ENCODE assay signal across 8 cellular contexts in genomic region chr19:49689133-49690072, GRCh38. TPM values are rescaled to one million over a fixed set of nuclear protein-coding genes. Genes with fewer than 3 reads are reported as not detected.
DNase-seq lines count a peak whose midpoint lies in the region; ATAC-seq and TF ChIP-seq lines count a peak whose summit lies in the region.

TSS of gene ADM5 (plus strand) at chr19:49689594. CDS start at chr19:49689838, 244 bp downstream.

- 28% methylated on average over 5 of the region's 54 CpGs; no CpG with 5 or more reads in 1 of the 2 donors for WGBS in gastroesophageal sphincter (ENCODE audit: low coverage in 1 of 2), 2 donors

- peak; percentile 47 for DNase-seq in DMS53 treated with DMSO at 0.1 percent for 48 hours (lab: John Stamatoyannopoulos, UW; ENCODE audit: unreplicated experiment)
- DNase-seq in NCI-H2029 (lab: John Stamatoyannopoulos, UW) = peak; percentile 53
- no peak for DNase-seq in activated T-helper 1 cell treated with anti-CD3 and anti-CD28 coated beads, Interleukin-12 subunit alpha, Interleukin-12 subunit beta, Interleukin-2, Interleukin-4 antibody, amounts not matched to agents 30 ng/mL and 10 ng/mL and 1 ng/mL, durations not matched to agents 14 hours and 24 hours and 36 hours (ENCODE audit: low spot score)
- peak; percentile 70 for DNase-seq in osteoblast (ENCODE audit: insufficient read length, low spot score, missing footprints)
- DNase-seq in OCI-M2 (lab: John Stamatoyannopoulos, UW; ENCODE audit: unreplicated experiment) = no peak

- H3K4me1 Mint-ChIP-seq in activated T-helper 1 cell treated with anti-CD3 and anti-CD28 coated beads, Interleukin-12 subunit alpha, Interleukin-12 subunit beta, Interleukin-2, Interleukin-4 antibody, amounts not matched to agents 30 ng/mL and 10 ng/mL and 1 ng/mL, durations not matched to agents 14 hours and 24 hours and 36 hours (ENCODE audit: low read depth) = peaks cover 19% of the 10 kb centered on the region

- intact Hi-C loops in activated T-helper 1 cell treated with anti-CD3 and anti-CD28 coated beads, Interleukin-12 subunit alpha, Interleukin-12 subunit beta, Interleukin-2, Interleukin-4 antibody, amounts not matched to agents 30 ng/mL and 10 ng/mL and 1 ng/mL, durations not matched to agents 14 hours and 24 hours and 36 hours (cut with micrococcal nuclease) = no loop called here

- peaks cover 37% of the 10 kb centered on the region for H3K27me3 ChIP-seq in gastroesophageal sphincter
- no peaks in the 10 kb centered on the region for H3K27me3 ChIP-seq in osteoblast (ENCODE audit: insufficient read depth, low read length)

- peak within 1 kb of the TSS; percentile 5 for H3K4me3 Mint-ChIP-seq in activated T-helper 1 cell treated with anti-CD3 and anti-CD28 coated beads, Interleukin-12 subunit alpha, Interleukin-12 subunit beta, Interleukin-2, Interleukin-4 antibody, amounts not matched to agents 30 ng/mL and 10 ng/mL and 1 ng/mL, durations not matched to agents 14 hours and 24 hours and 36 hours

- H3K36me3 Mint-ChIP-seq in activated T-helper 1 cell treated with anti-CD3 and anti-CD28 coated beads, Interleukin-12 subunit alpha, Interleukin-12 subunit beta, Interleukin-2, Interleukin-4 antibody, amounts not matched to agents 30 ng/mL and 10 ng/mL and 1 ng/mL, durations not matched to agents 14 hours and 24 hours and 36 hours (ENCODE audit: low read depth) = peaks cover 26% of the 10 kb centered on the region

- H3K4me3 ChIP-seq in gastroesophageal sphincter = peak within 1 kb of the TSS; percentile 25 to 52
- peak within 1 kb of the TSS; percentile 76 for H3K4me3 ChIP-seq in osteoblast (ENCODE audit: insufficient read depth, low read length)

- TF ChIP-seq EP300 in gastroesophageal sphincter (IDR thresholded peaks at IDR 0.05) = no peak

- peak within 1 kb of the TSS; percentile 70 for H3K27ac Mint-ChIP-seq in activated T-helper 1 cell treated with anti-CD3 and anti-CD28 coated beads, Interleukin-12 subunit alpha, Interleukin-12 subunit beta, Interleukin-2, Interleukin-4 antibody, amounts not matched to agents 30 ng/mL and 10 ng/mL and 1 ng/mL, durations not matched to agents 14 hours and 24 hours and 36 hours

- peak within 1 kb of the TSS; percentile 90 for H3K4me2 ChIP-seq in osteoblast (ENCODE audit: insufficient read depth, low read length)

- peaks cover 0 to 37% (median 24%) of the 10 kb centered on the region in 3 donors for H3K4me1 ChIP-seq in gastroesophageal sphincter
- peaks cover 20% of the 10 kb centered on the region for H3K4me1 ChIP-seq in osteoblast (ENCODE audit: insufficient read depth, low read length)

- H3K36me3 ChIP-seq in gastroesophageal sphincter (peaks cover 0 to 43% of the 10 kb centered on the region in 2 donors), osteoblast (ENCODE audit: insufficient read depth, low read length) (peaks cover 17% of the 10 kb centered on the region)

- H3K9me3 ChIP-seq in gastroesophageal sphincter (no peaks in the 10 kb centered on the region), osteoblast (ENCODE audit: low read depth, low read length) (no peaks in the 10 kb centered on the region)

- peak in 3 of 4 experiments; percentile 36 to 57 (median 42) for TF ChIP-seq CTCF in gastroesophageal sphincter (IDR thresholded peaks at IDR 0.05)
- TF ChIP-seq CTCF in osteoblast (IDR thresholded peaks at IDR 0.05; ENCODE audit: extremely low read depth, low read depth, low read length) = peak; percentile 23

- peak within 1 kb of the TSS in 3 of 4 donors; percentile 62 to 72 (median 71) for H3K27ac ChIP-seq in gastroesophageal sphincter
- peak within 1 kb of the TSS; percentile 15 for H3K27ac ChIP-seq in osteoblast (ENCODE audit: low read depth, low read length)

- peak within 1 kb of the TSS; percentile 93 for H2AFZ ChIP-seq in osteoblast (ENCODE audit: low read length)

- peaks cover 3% of the 10 kb centered on the region for H4K20me1 ChIP-seq in osteoblast (ENCODE audit: insufficient read depth, low read length)

- TF ChIP-seq POLR2A in gastroesophageal sphincter (IDR thresholded peaks at IDR 0.05) = no peak

- H3K9me3 Mint-ChIP-seq in activated T-helper 1 cell treated with anti-CD3 and anti-CD28 coated beads, Interleukin-12 subunit alpha, Interleukin-12 subunit beta, Interleukin-2, Interleukin-4 antibody, amounts not matched to agents 30 ng/mL and 10 ng/mL and 1 ng/mL, durations not matched to agents 14 hours and 24 hours and 36 hours = no peaks in the 10 kb centered on the region

- H3K79me2 ChIP-seq in osteoblast (ENCODE audit: insufficient read depth, low read length) = no peaks in the 10 kb centered on the region

- H3K27me3 Mint-ChIP-seq in activated T-helper 1 cell treated with anti-CD3 and anti-CD28 coated beads, Interleukin-12 subunit alpha, Interleukin-12 subunit beta, Interleukin-2, Interleukin-4 antibody, amounts not matched to agents 30 ng/mL and 10 ng/mL and 1 ng/mL, durations not matched to agents 14 hours and 24 hours and 36 hours (ENCODE audit: insufficient read depth) = peaks cover 14% of the 10 kb centered on the region

- ATAC-seq in gastroesophageal sphincter (peak; percentile 35), GM19324 (IDR thresholded peaks at IDR 0.05; ENCODE audit: low FRiP score, unreplicated experiment) (no peak), GM21737 (IDR thresholded peaks at IDR 0.05; ENCODE audit: unreplicated experiment) (no peak)

RNA-seq across cellular contexts. Expression of gene ADM5, which starts in this region (rescaled TPM):
- total RNA-seq in activated T-helper 1 cell treated with anti-CD3 and anti-CD28 coated beads, Interleukin-12 subunit alpha, Interleukin-12 subunit beta, Interleukin-2, Interleukin-4 antibody, amounts not matched to agents 30 ng/mL and 10 ng/mL and 1 ng/mL, durations not matched to agents 14 hours and 24 hours and 36 hours = 6.0 and 6.9 TPM in 2 replicates
- total RNA-seq in gastroesophageal sphincter = 1 to 10 TPM in 3 of 4 donors, not detected in 1; 1.3 to 4.1 (median 1.5) TPM
- under 0.01 and 0.29 TPM in 2 replicates for total RNA-seq in osteoblast

Comparison
In these comparisons a context has a peak if more than half of its experiments do, and no peak if none do; other contexts are left out.
1. Peak in DNase-seq, H3K4me3 ChIP-seq, H3K27ac ChIP-seq and H3K4me2 ChIP-seq in osteoblast; RNA of the gene not detected or under 1 TPM.
2. DNase-seq: peak in DMS53 treated with DMSO at 0.1 percent for 48 hours (single experiment) and NCI-H2029 (single experiment); none in activated T-helper 1 cell treated with anti-CD3 and anti-CD28 coated beads, Interleukin-12 subunit alpha, Interleukin-12 subunit beta, Interleukin-2, Interleukin-4 antibody, amounts not matched to agents 30 ng/mL and 10 ng/mL and 1 ng/mL, durations not matched to agents 14 hours and 24 hours and 36 hours (single experiment) and OCI-M2 (single experiment).